ENCODE assay signal across 1 cellular context in genomic region chr12:15910864-15911696, GRCh38.
A peak's percentile ranks its signal among the peaks of the same experiment; 100 is the strongest.
TF ChIP-seq lines count a peak whose summit lies in the region.

Gene DERA, plus strand, starts transcription at chr12:15911332. Its CDS starts 52 bp downstream, at chr12:15911384.

TF ChIP-seq in HepG2, 621 proteins besides CTCF, POLR2A, EP300 and RAD21 (continued from another document and continues in another):
- TF ChIP-seq GRHL1 (CRISPR knock-in tag; conservative IDR thresholded peaks at IDR 0.05) (no peak), SP140L (CRISPR knock-in tag; IDR thresholded peaks at IDR 0.05; ENCODE audit: borderline replicate concordance) (no peak), PBX2 (CRISPR knock-in tag; IDR thresholded peaks at IDR 0.05) (no peak), ZUFSP (CRISPR knock-in tag; IDR thresholded peaks at IDR 0.05; ENCODE audit: borderline replicate concordance) (no peak), ZNF484 (CRISPR knock-in tag; IDR thresholded peaks at IDR 0.05; ENCODE audit: borderline replicate concordance, low read depth) (no peak), ZNF335 (CRISPR knock-in tag; IDR thresholded peaks at IDR 0.05) (no peak), KLF15 (CRISPR knock-in tag; IDR thresholded peaks at IDR 0.05; ENCODE audit: borderline replicate concordance) (0 out of 2 replicates have a peak, but pooled peaks have one; percentile 21), RBM39 (IDR thresholded peaks at IDR 0.05; ENCODE audit: low read depth, low read length, poor library complexity, severe bottlenecking) (peak; percentile 75), AHR (CRISPR knock-in tag; IDR thresholded peaks at IDR 0.05) (no peak), POGK (CRISPR knock-in tag; conservative IDR thresholded peaks at IDR 0.05) (0 out of 2 replicates have a peak, but pooled peaks have one; percentile 46), TP53 (CRISPR knock-in tag; conservative IDR thresholded peaks at IDR 0.05) (0 out of 2 replicates have a peak, but pooled peaks have one; percentile 7), CC2D1A (CRISPR knock-in tag; IDR thresholded peaks at IDR 0.05) (0 out of 2 replicates have a peak, but pooled peaks have one; percentile 78), SP5 (CRISPR knock-in tag; IDR thresholded peaks at IDR 0.05; ENCODE audit: borderline replicate concordance, low read depth) (peak; percentile 45; the same call in 1 of the 2 replicates), TFDP2 (CRISPR knock-in tag; IDR thresholded peaks at IDR 0.05) (peak; percentile 91), ZBTB34 (CRISPR knock-in tag; IDR thresholded peaks at IDR 0.05) (no peak), POGZ (CRISPR knock-in tag; IDR thresholded peaks at IDR 0.05) (0 out of 2 replicates have a peak, but pooled peaks have one; percentile 29), NFYB (CRISPR knock-in tag; IDR thresholded peaks at IDR 0.05) (no peak), CENPBD1 (CRISPR knock-in tag; IDR thresholded peaks at IDR 0.05; ENCODE audit: borderline replicate concordance, low read depth) (no peak), HNF4A (CRISPR knock-in tag; IDR thresholded peaks at IDR 0.05) (no peak), ZNF468 (CRISPR knock-in tag; IDR thresholded peaks at IDR 0.05) (no peak), BORCS8-MEF2B (CRISPR knock-in tag; IDR thresholded peaks at IDR 0.05) (no peak), RFX1 (IDR thresholded peaks at IDR 0.05) (no peak), KLF11 (CRISPR knock-in tag; IDR thresholded peaks at IDR 0.05) (no peak), E2F5 (CRISPR knock-in tag; conservative IDR thresholded peaks at IDR 0.05) (peak; percentile 80), DNMT3B (CRISPR knock-in tag; conservative IDR thresholded peaks at IDR 0.05) (no peak), PHF8 (CRISPR knock-in tag; IDR thresholded peaks at IDR 0.05) (peak; percentile 88), ZNF503 (CRISPR knock-in tag; IDR thresholded peaks at IDR 0.05) (peak; percentile 30; the same call in 1 of the 2 replicates), HCFC1 (IDR thresholded peaks at IDR 0.05; ENCODE audit: low read depth, low read length) (no peak), ZBTB1 (CRISPR knock-in tag; IDR thresholded peaks at IDR 0.05; ENCODE audit: borderline replicate concordance) (no peak), ZNF556 (CRISPR knock-in tag; IDR thresholded peaks at IDR 0.05; ENCODE audit: borderline replicate concordance) (no peak), ZBTB39 (CRISPR knock-in tag; IDR thresholded peaks at IDR 0.05) (no peak), RXRB (CRISPR knock-in tag; IDR thresholded peaks at IDR 0.05; ENCODE audit: borderline replicate concordance) (no peak), ARNT2 (CRISPR knock-in tag; IDR thresholded peaks at IDR 0.05; ENCODE audit: low read depth) (peak; percentile 68; the same call in 1 of the 2 replicates), PPARG (CRISPR knock-in tag; conservative IDR thresholded peaks at IDR 0.05) (no peak), NBN (conservative IDR thresholded peaks at IDR 0.05) (no peak), GATA4 (IDR thresholded peaks at IDR 0.05; ENCODE audit: borderline replicate concordance, low read depth) (peak; percentile 16; the same call in 1 of the 2 replicates), MAX (IDR thresholded peaks at IDR 0.05) (peak; percentile 71), ZNF232 (CRISPR knock-in tag; IDR thresholded peaks at IDR 0.05; ENCODE audit: borderline replicate concordance) (peak; percentile 43; the same call in 1 of the 2 replicates), ZIK1 (CRISPR knock-in tag; IDR thresholded peaks at IDR 0.05; ENCODE audit: borderline replicate concordance, low read depth) (peak; percentile 54; the same call in 1 of the 2 replicates), HOXA3 (CRISPR knock-in tag; IDR thresholded peaks at IDR 0.05) (peak; percentile 70), FOXP1 (IDR thresholded peaks at IDR 0.05) (no peak), FOXP1 (CRISPR knock-in tag; IDR thresholded peaks at IDR 0.05) (no peak), BRD4 (CRISPR knock-in tag; IDR thresholded peaks at IDR 0.05) (no peak), ZNF547 (CRISPR knock-in tag; IDR thresholded peaks at IDR 0.05) (peak; percentile 68), GATAD1 (CRISPR knock-in tag; IDR thresholded peaks at IDR 0.05) (no peak), ZNF580 (CRISPR knock-in tag; IDR thresholded peaks at IDR 0.05; ENCODE audit: borderline replicate concordance, low read depth) (0 out of 2 replicates have a peak, but pooled peaks have one; percentile 22), KLF16 (CRISPR knock-in tag; IDR thresholded peaks at IDR 0.05) (0 out of 4 replicates have a peak, but pooled peaks of 1 of the 2 experiments have one; percentile 18), ZNF552 (CRISPR knock-in tag; IDR thresholded peaks at IDR 0.05; ENCODE audit: borderline replicate concordance) (no peak), GATAD2A (CRISPR knock-in tag; IDR thresholded peaks at IDR 0.05) (no peak), MATR3 (CRISPR knock-in tag; IDR thresholded peaks at IDR 0.05) (no peak), PCBP1 (IDR thresholded peaks at IDR 0.05; ENCODE audit: borderline replicate concordance, low read depth, low read length) (no peak)
